In the genomic region with DNA sequence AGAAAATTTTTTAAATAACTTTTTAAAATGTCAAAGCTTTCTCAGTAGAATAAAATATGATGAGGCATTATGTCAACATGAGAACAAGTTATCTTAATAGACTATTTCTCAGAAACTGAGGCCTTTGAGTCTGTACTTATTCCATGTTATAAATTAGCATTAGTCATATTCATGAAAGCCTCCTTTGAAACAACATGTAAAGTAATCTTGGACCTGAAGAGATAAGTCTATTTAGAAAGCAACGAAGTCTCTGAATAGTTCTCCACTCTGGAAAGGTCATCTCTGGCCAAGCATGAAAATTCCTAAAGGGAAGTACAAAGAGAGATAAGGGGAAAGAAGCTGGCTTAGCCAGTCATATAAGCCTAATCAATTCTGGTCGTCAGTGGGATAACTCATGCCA, we compare ENCODE assay signal across 17 cellular contexts.
"Had no signal": no experiment of that assay in that cellular context is flagged by ENCODE, and none has a peak within 500 bp of the region (broad histone marks: within the 10 kb centered on the region; RNA-seq: fewer than 3 reads in every experiment).

No MANE protein-coding gene starts in this region.

- H3K4me3 Mint-ChIP-seq: activated CD8-positive, alpha-beta T cell treated with anti-CD3 and anti-CD28 coated beads, Interleukin-2, amount 10 ng/mL, durations not matched to agents 7 days and 5 days; activated naive CD8-positive, alpha-beta T cell treated with anti-CD3 and anti-CD28 coated beads, Interleukin-2, amount 50 U/mL, for 24 hours; naive B cell; stimulated activated naive B cell treated with anti-CD40 and anti-IgM and Interleukin-4, amounts not matched to agents 10 μg/mL and 1 μg/mL and 100 μg/mL, for 72 hours; T-helper 1 cell treated with Interleukin-12 subunit alpha and Interleukin-12 subunit beta and Interleukin-4 antibody, amounts not matched to agents 30 μg/mL and 1 μg/mL, for 36 hours had no signal

- H3K36me3 ChIP-seq: colonic mucosa, lower lobe of right lung, neutrophil had no signal

- H3K4me1 ChIP-seq: colonic mucosa, lower lobe of right lung had no signal

- H3K4me1 Mint-ChIP-seq: naive B cell had no signal

- DNase-seq: activated CD4-positive, alpha-beta T cell treated with anti-CD3 and anti-CD28 coated beads for 48 hours; activated CD8-positive, alpha-beta memory T cell treated with anti-CD3 and anti-CD28 coated beads, Interleukin-2, amount 50 U/mL, for 48 hours; activated naive CD8-positive, alpha-beta T cell treated with anti-CD3 and anti-CD28 coated beads, Interleukin-2, amount 50 U/mL, for 24 hours; colonic mucosa; hypothalamus; left cardiac atrium; lower lobe of right lung; midbrain; naive B cell; right cardiac atrium; stimulated activated naive B cell treated with anti-CD40 and anti-IgM and Interleukin-4, amounts not matched to agents 10 μg/mL and 1 μg/mL and 100 μg/mL, for 72 hours; trophoblast cell had no signal

- H3K27ac Mint-ChIP-seq: activated naive CD8-positive, alpha-beta T cell treated with anti-CD3 and anti-CD28 coated beads, Interleukin-2, amount 50 U/mL, for 24 hours; naive B cell; progenitor cell of endocrine pancreas; stimulated activated naive B cell treated with anti-CD40 and anti-IgM and Interleukin-4, amounts not matched to agents 10 μg/mL and 1 μg/mL and 100 μg/mL, for 72 hours; T-helper 1 cell treated with Interleukin-12 subunit alpha and Interleukin-12 subunit beta and Interleukin-4 antibody, amounts not matched to agents 30 μg/mL and 1 μg/mL, for 36 hours had no signal

- H3K27ac ChIP-seq: colonic mucosa, lower lobe of right lung, neutrophil had no signal

- H3K27me3 Mint-ChIP-seq: activated naive CD8-positive, alpha-beta T cell treated with anti-CD3 and anti-CD28 coated beads, Interleukin-2, amount 50 U/mL, for 24 hours; brain; naive B cell; progenitor cell of endocrine pancreas had no signal

- H3K9me3 ChIP-seq: colonic mucosa, neutrophil had no signal

- H3K4me3 ChIP-seq: colonic mucosa, lower lobe of right lung had no signal

- H3K27me3 ChIP-seq: colonic mucosa, neutrophil had no signal
